In genomic region chr5:56388229-56389065, GRCh38 we compare ENCODE assay signal across 15 cellular contexts.
DNase-seq lines count a peak whose midpoint lies in the region; ATAC-seq, FAIRE-seq and TF ChIP-seq lines count a peak whose summit lies in the region.
"Had no signal": no experiment of that assay in that cellular context is flagged by ENCODE, and none has a peak within 500 bp of the region (broad histone marks: within the 10 kb centered on the region; RNA-seq: fewer than 3 reads in every experiment).

No MANE protein-coding gene starts in this region.

- TF ChIP-seq POLR2A in breast epithelium (IDR thresholded peaks at IDR 0.05), result no peak
- TF ChIP-seq POLR2A in endothelial cell of umbilical vein (IDR thresholded peaks at IDR 0.05; ENCODE audit: low read depth, low read length), result no peak

- no peak overlapping the region for H3K4me3 Mint-ChIP-seq in osteocyte (ENCODE audit: unreplicated experiment)
- no peak overlapping the region for H3K4me3 Mint-ChIP-seq in activated CD8-positive, alpha-beta T cell treated with anti-CD3 and anti-CD28 coated beads, Interleukin-2, amount 10 ng/mL, durations not matched to agents 7 days and 5 days
- H3K4me3 Mint-ChIP-seq: CD4-positive, alpha-beta T cell had no signal

- no peak overlapping the region for H2AFZ ChIP-seq in endothelial cell of umbilical vein (ENCODE audit: low read depth, low read length)

- no peaks in the 10 kb centered on the region for H3K9me1 ChIP-seq in endothelial cell of umbilical vein (replicated peaks; ENCODE audit: control insufficient read depth, extremely low read depth, insufficient read depth, low read length)

- H3K27ac ChIP-seq in breast epithelium (no peak overlapping the region), endothelial cell of umbilical vein (ENCODE audit: insufficient read depth, low read depth, low read length) (no peak overlapping the region)
- H3K27ac ChIP-seq: BLaER1 treated with 17β-estradiol and CSF1 and Interleukin-3, amounts not matched to agents 10 nM and 100 nM; HL-60 had no signal

- H3K4me2 ChIP-seq in endothelial cell of umbilical vein (ENCODE audit: insufficient read depth, low read length), result no peak overlapping the region
- H3K4me2 ChIP-seq: BLaER1 treated with 17β-estradiol and CSF1 and Interleukin-3, amounts not matched to agents 10 nM and 100 nM had no signal

- DNase-seq in T47D (ENCODE audit: low read depth in 1 of 2, low spot score in 1 of 2), result peak; percentile 31 to 93
- no peak for DNase-seq in breast epithelium (ENCODE audit: low spot score in 2 of 2)
- DNase-seq in endothelial cell of umbilical vein (ENCODE audit: low read depth, low spot score), result no peak
- no peak for DNase-seq in osteocyte (ENCODE audit: extremely low spot score, unreplicated experiment)
- DNase-seq in NCI-H82 treated with DMSO at 0.1 percent for 48 hours (lab: John Stamatoyannopoulos, UW; ENCODE audit: unreplicated experiment), result no peak
- DNase-seq in C1 segment of cervical spinal cord (lab: John Stamatoyannopoulos, UW), result no peak
- no peak for DNase-seq in activated CD8-positive, alpha-beta T cell treated with anti-CD3 and anti-CD28 coated beads, Interleukin-2, amount 10 ng/mL, durations not matched to agents 7 days and 5 days
- DNase-seq: ACHN; CD4-positive, alpha-beta T cell; DMS79; GDM1 had no signal

- no peaks in the 10 kb centered on the region for H3K27me3 ChIP-seq in breast epithelium
- H3K27me3 ChIP-seq in endothelial cell of umbilical vein (ENCODE audit: control insufficient read depth in 2 of 2, insufficient read depth in 2 of 2, low read length in 2 of 2), result peaks cover 0 to 7% of the 10 kb centered on the region in 2 experiments
- H3K27me3 ChIP-seq: BLaER1 treated with 17β-estradiol and CSF1 and Interleukin-3, amounts not matched to agents 10 nM and 100 nM had no signal

- dilution Hi-C loops in endothelial cell of umbilical vein (cut with MboI; ENCODE audit: extremely low pct_ligation_motif_present, low sequenced_read_pairs), result no loop called here

- H3K4me1 ChIP-seq in breast epithelium (no peaks in the 10 kb centered on the region), endothelial cell of umbilical vein (ENCODE audit: control insufficient read depth, extremely low read depth, insufficient read depth, low read length) (no peaks in the 10 kb centered on the region)

- H3K36me3 Mint-ChIP-seq in osteocyte (ENCODE audit: unreplicated experiment), result no peaks in the 10 kb centered on the region
- H3K36me3 Mint-ChIP-seq in activated CD8-positive, alpha-beta T cell treated with anti-CD3 and anti-CD28 coated beads, Interleukin-2, amount 10 ng/mL, durations not matched to agents 7 days and 5 days (ENCODE audit: low read depth), result no peaks in the 10 kb centered on the region

- peaks cover 9% of the 10 kb centered on the region for H3K4me1 Mint-ChIP-seq in osteocyte (ENCODE audit: unreplicated experiment)
- H3K4me1 Mint-ChIP-seq in activated CD8-positive, alpha-beta T cell treated with anti-CD3 and anti-CD28 coated beads, Interleukin-2, amount 10 ng/mL, durations not matched to agents 7 days and 5 days (ENCODE audit: low read depth), result no peaks in the 10 kb centered on the region

- no peaks in the 10 kb centered on the region for H3K9me3 ChIP-seq in breast epithelium
- H3K9me3 ChIP-seq in endothelial cell of umbilical vein (replicated peaks; ENCODE audit: control insufficient read depth, insufficient read depth, low read length), result no peaks in the 10 kb centered on the region

- H3K27me3 Mint-ChIP-seq in osteocyte (ENCODE audit: unreplicated experiment), result peaks cover 2% of the 10 kb centered on the region
- H3K27me3 Mint-ChIP-seq in activated CD8-positive, alpha-beta T cell treated with anti-CD3 and anti-CD28 coated beads, Interleukin-2, amount 10 ng/mL, durations not matched to agents 7 days and 5 days (ENCODE audit: low read depth), result peaks cover 6% of the 10 kb centered on the region
- H3K27me3 Mint-ChIP-seq: CD4-positive, alpha-beta T cell had no signal

- ATAC-seq in activated CD8-positive, alpha-beta T cell treated with anti-CD3 and anti-CD28 coated beads, Interleukin-2, amount 10 ng/mL, durations not matched to agents 7 days and 5 days, result no peak
- ATAC-seq: HCT116 had no signal

- TF ChIP-seq CTCF in breast epithelium (IDR thresholded peaks at IDR 0.05) (no peak), endothelial cell of umbilical vein (IDR thresholded peaks at IDR 0.05; ENCODE audit: extremely low read depth in 1 of 2, insufficient read depth in 1 of 2, low read depth in 1 of 2, low read length in 2 of 2) (no peak), osteocyte (IDR thresholded peaks at IDR 0.05) (no peak)

- BruUV-seq in endothelial cell of umbilical vein (replicated peaks; lab: Mats Ljungman, UMichigan), result no TSS peak

- no peaks in the 10 kb centered on the region for H3K79me2 ChIP-seq in endothelial cell of umbilical vein (ENCODE audit: control insufficient read depth, insufficient read depth, low read length)

- intact Hi-C loops in breast epithelium (cut with DNase I; ENCODE audit: low total_unique reads), result no loop called here
- intact Hi-C loops in endothelial cell of umbilical vein (cut with micrococcal nuclease), result no loop called here

- in situ Hi-C loops in T47D (cut with HindIII; ENCODE audit: low pct_unique_long_range_greater_than_20kb, low sequenced_read_pairs), result no loop called here

- no peak overlapping the region for H3K9ac ChIP-seq in endothelial cell of umbilical vein (replicated peaks; ENCODE audit: extremely low read depth, insufficient read depth, low read length)
- H3K9ac ChIP-seq: BLaER1 treated with 17β-estradiol and CSF1 and Interleukin-3, amounts not matched to agents 10 nM and 100 nM had no signal

- CTCF ChIA-PET in endothelial cell of umbilical vein (lab: Charles Lee), result interaction anchor here (1.2 kb wide), 1 partner anchor 8 kb away, joined by 4 read pairs; no protein-coding TSS in a partner anchor
- CTCF ChIA-PET in activated CD8-positive, alpha-beta T cell treated with anti-CD3 and anti-CD28 coated beads, Interleukin-2, amount 10 ng/mL, durations not matched to agents 7 days and 5 days (lab: Charles Lee), result interaction anchor here (1.3 kb wide), 1 partner anchor 117 kb away, joined by 3 read pairs; no protein-coding TSS in a partner anchor

- no peaks in the 10 kb centered on the region for H4K20me1 ChIP-seq in endothelial cell of umbilical vein (replicated peaks; ENCODE audit: control insufficient read depth, extremely low read depth, insufficient read depth, low read length)
- H4K20me1 ChIP-seq: BLaER1 treated with 17β-estradiol and CSF1 and Interleukin-3, amounts not matched to agents 10 nM and 100 nM had no signal

- peak overlapping the region; percentile 46 for H3K27ac Mint-ChIP-seq in osteocyte (ENCODE audit: unreplicated experiment)
- H3K27ac Mint-ChIP-seq in activated CD8-positive, alpha-beta T cell treated with anti-CD3 and anti-CD28 coated beads, Interleukin-2, amount 10 ng/mL, durations not matched to agents 7 days and 5 days, result no peak overlapping the region
- H3K27ac Mint-ChIP-seq: CD4-positive, alpha-beta T cell had no signal

- peaks cover 23% of the 10 kb centered on the region for H3K9me3 Mint-ChIP-seq in osteocyte (ENCODE audit: unreplicated experiment)
- H3K9me3 Mint-ChIP-seq in activated CD8-positive, alpha-beta T cell treated with anti-CD3 and anti-CD28 coated beads, Interleukin-2, amount 10 ng/mL, durations not matched to agents 7 days and 5 days (ENCODE audit: insufficient read depth), result no peaks in the 10 kb centered on the region
- H3K9me3 Mint-ChIP-seq: CD4-positive, alpha-beta T cell had no signal

- FAIRE-seq in endothelial cell of umbilical vein (lab: Jason Lieb, UNC), result peak; percentile 12
- FAIRE-seq: H54 had no signal

- no peaks in the 10 kb centered on the region for H3K36me3 ChIP-seq in breast epithelium
- no peaks in the 10 kb centered on the region for H3K36me3 ChIP-seq in endothelial cell of umbilical vein (ENCODE audit: control insufficient read depth in 2 of 2, extremely low read depth in 1 of 2, insufficient read depth in 2 of 2, low read length in 2 of 2)

- H3K4me3 ChIP-seq in breast epithelium, result no peak overlapping the region
- H3K4me3 ChIP-seq in endothelial cell of umbilical vein (replicated peaks in 1 of 3; ENCODE audit: insufficient read depth in 1 of 3, low read depth in 1 of 3, low read length in 3 of 3), result no peak overlapping the region
- H3K4me3 ChIP-seq: BLaER1 treated with 17β-estradiol and CSF1 and Interleukin-3, amounts not matched to agents 10 nM and 100 nM had no signal

- POLR2A ChIA-PET in endothelial cell of umbilical vein (lab: Charles Lee), result no interaction called here
- POLR2A ChIA-PET in activated CD8-positive, alpha-beta T cell treated with anti-CD3 and anti-CD28 coated beads, Interleukin-2, amount 10 ng/mL, durations not matched to agents 7 days and 5 days (lab: Charles Lee), result no interaction called here

TF ChIP-seq in endothelial cell of umbilical vein, 7 proteins besides CTCF, POLR2A, EP300 and RAD21:
- TF ChIP-seq GATA2 (IDR thresholded peaks at IDR 0.05; ENCODE audit: insufficient read depth, insufficient read length, low read depth, low read length) (no peak), FOS (IDR thresholded peaks at IDR 0.05; ENCODE audit: borderline replicate concordance, insufficient read depth, low read length) (no peak), EZH2 (IDR thresholded peaks at IDR 0.05; ENCODE audit: borderline replicate concordance, low read depth, low read length, severe bottlenecking) (no peak), JUN (IDR thresholded peaks at IDR 0.05; ENCODE audit: borderline replicate concordance, insufficient read depth, insufficient read length, low read depth) (no peak), POLR2AphosphoS5 (IDR thresholded peaks at IDR 0.05; ENCODE audit: insufficient read depth, low read depth, low read length) (no peak)
TF ChIP-seq in endothelial cell of umbilical vein: peak in this region for 0.

Comparison
In these comparisons a context has a peak if more than half of its experiments do, and no peak if none do; other contexts are left out.
1. DNase-seq: peak in T47D (2 of 2); none in breast epithelium (0 of 2), endothelial cell of umbilical vein (single experiment), osteocyte (single experiment), NCI-H82 treated with DMSO at 0.1 percent for 48 hours (single experiment), C1 segment of cervical spinal cord (0 of 14) and activated CD8-positive, alpha-beta T cell treated with anti-CD3 and anti-CD28 coated beads, Interleukin-2, amount 10 ng/mL, durations not matched to agents 7 days and 5 days (single experiment).